1 cellular context compared by ENCODE assay signal in genomic region chr1:156668801-156669637, GRCh38.
TF ChIP-seq lines count a peak whose summit lies in the region.

No MANE protein-coding gene starts in this region.

TF ChIP-seq in IMR-90, 13 proteins besides CTCF, POLR2A, EP300 and RAD21:
- no peak for TF ChIP-seq CHD1 (IDR thresholded peaks at IDR 0.05; ENCODE audit: low read depth, low read length)
- TF ChIP-seq, protein P1, sequence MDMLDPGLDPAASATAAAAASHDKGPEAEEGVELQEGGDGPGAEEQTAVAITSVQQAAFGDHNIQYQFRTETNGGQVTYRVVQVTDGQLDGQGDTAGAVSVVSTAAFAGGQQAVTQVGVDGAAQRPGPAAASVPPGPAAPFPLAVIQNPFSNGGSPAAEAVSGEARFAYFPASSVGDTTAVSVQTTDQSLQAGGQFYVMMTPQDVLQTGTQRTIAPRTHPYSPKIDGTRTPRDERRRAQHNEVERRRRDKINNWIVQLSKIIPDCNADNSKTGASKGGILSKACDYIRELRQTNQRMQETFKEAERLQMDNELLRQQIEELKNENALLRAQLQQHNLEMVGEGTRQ (IDR thresholded peaks at IDR 0.05; ENCODE audit: low read depth, low read length) = no peak
- no peak for TF ChIP-seq NFE2L2 (IDR thresholded peaks at IDR 0.05; ENCODE audit: low read depth, low read length)
- TF ChIP-seq MAFK (IDR thresholded peaks at IDR 0.05; ENCODE audit: low read depth, low read length) = no peak
- no peak for TF ChIP-seq SMC3 (IDR thresholded peaks at IDR 0.05; ENCODE audit: low read depth, low read length)
- TF ChIP-seq FOS (IDR thresholded peaks at IDR 0.05; ENCODE audit: low read depth, low read length) = no peak
- TF ChIP-seq ELK1 (IDR thresholded peaks at IDR 0.05; ENCODE audit: borderline replicate concordance, low read depth, low read length) = no peak
- no peak for TF ChIP-seq MAZ (IDR thresholded peaks at IDR 0.05; ENCODE audit: borderline replicate concordance, low read depth, low read length)
- no peak for TF ChIP-seq RFX5 (IDR thresholded peaks at IDR 0.05; ENCODE audit: low read depth, low read length)
- TF ChIP-seq BHLHE40 (IDR thresholded peaks at IDR 0.05; ENCODE audit: low read depth, low read length) = no peak
- no peak for TF ChIP-seq RCOR1 (IDR thresholded peaks at IDR 0.05; ENCODE audit: insufficient replicate concordance, low read length)
- no peak for TF ChIP-seq CEBPB (IDR thresholded peaks at IDR 0.05; ENCODE audit: low read depth, low read length)
- no peak for TF ChIP-seq MXI1 (IDR thresholded peaks at IDR 0.05; ENCODE audit: borderline replicate concordance, low read depth, low read length)
